Comparison of ENCODE assay signal across 8 cellular contexts in the genomic region with DNA sequence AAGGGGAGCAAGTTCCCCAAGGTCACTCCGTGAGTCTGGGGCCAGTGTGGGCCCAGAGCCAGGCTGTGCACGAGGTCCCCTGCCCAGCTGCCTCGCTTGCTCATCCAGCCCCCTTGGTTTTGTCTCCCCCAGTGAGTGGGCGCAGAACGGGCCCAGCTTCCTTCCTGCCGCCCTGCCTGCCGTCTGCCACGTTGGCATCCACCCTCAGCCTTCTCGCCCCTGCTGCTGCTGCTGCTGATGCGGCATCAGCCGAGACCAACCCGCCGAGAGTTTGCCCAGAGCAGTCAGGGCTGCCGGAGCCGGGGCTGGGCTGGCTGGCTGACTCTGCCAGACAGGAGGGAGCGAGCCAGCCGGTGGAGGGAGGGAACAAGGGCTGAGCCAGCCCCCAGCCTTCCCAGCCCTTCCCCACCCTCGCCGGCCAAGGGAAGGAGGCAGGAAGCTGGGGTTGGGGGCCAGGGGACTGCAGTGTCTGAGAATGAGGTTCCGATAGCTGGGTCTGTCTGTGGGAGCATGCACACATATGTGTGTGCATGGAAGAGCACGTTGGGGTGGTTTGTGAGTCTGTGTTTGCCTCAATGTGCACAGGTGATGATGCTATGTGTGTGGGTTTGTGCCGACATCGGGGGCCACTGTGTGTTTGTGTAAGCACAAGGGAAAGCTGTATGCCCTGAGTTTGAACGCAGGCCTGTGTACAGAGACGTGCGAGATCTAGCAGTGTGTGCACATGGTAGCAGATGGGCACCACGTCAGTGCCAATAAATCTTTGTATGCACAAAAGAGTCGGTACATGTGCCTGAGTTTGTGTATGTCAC. TPM values are rescaled to one million over a fixed set of nuclear protein-coding genes. Genes with fewer than 3 reads are reported as not detected.
DNase-seq lines count a peak whose midpoint lies in the region; ATAC-seq and TF ChIP-seq lines count a peak whose summit lies in the region.

No MANE protein-coding gene starts in this region.

- intact Hi-C loops in heart right ventricle (cut with DNase I), result loop anchor here in 1 of 10 donors (10.0 kb wide), 1 partner anchor 83 kb away; a partner anchor contains a TSS

- no peaks in the 10 kb centered on the region for H3K9me3 ChIP-seq in Loucy (ENCODE audit: insufficient read depth, low read depth, low read length)
- H3K9me3 ChIP-seq in heart right ventricle, result no peaks in the 10 kb centered on the region

- TF ChIP-seq CTCF in Loucy (conservative IDR thresholded peaks at IDR 0.05; ENCODE audit: low read length), result no peak
- no peak for TF ChIP-seq CTCF in heart right ventricle (IDR thresholded peaks at IDR 0.05)
- no peak for TF ChIP-seq CTCF in brain microvascular endothelial cell (IDR thresholded peaks at IDR 0.05; ENCODE audit: low read depth, low read length, missing control alignments)

- 37 to 40% methylated on average over 28 of the region's 28 CpGs for WGBS in heart right ventricle, 2 donors

- peak overlapping the region; percentile 54 for H2AFZ ChIP-seq in Loucy (ENCODE audit: low read length)

- H3K4me3 ChIP-seq in Loucy (ENCODE audit: low read length, poor library complexity, severe bottlenecking) (peak overlapping the region; percentile 71), heart right ventricle (peak overlapping the region in 1 of 10 donors; percentile 33), brain microvascular endothelial cell (ENCODE audit: low read depth, low read length) (no peak overlapping the region)

- H3F3A ChIP-seq in Loucy (ENCODE audit: low read depth), result no peaks in the 10 kb centered on the region

- DNase-seq in activated T-helper 1 cell treated with Interleukin-2 at 50 U/mL for 16 hours (ENCODE audit: low read depth) (peak; percentile 31), heart right ventricle (peak in 1 of 2 donors; percentile 65), NCI-H226 (no peak), brain microvascular endothelial cell (no peak)
- DNase-seq in stimulated activated CD4-positive, alpha-beta T cell treated with anti-CD3 and anti-CD28 coated beads, Interleukin-2, amount 100 ng/mL, for 4 hours (ENCODE audit: low read depth), result peak; percentile 52

- in situ Hi-C loops in brain microvascular endothelial cell (cut with HindIII; ENCODE audit: low pct_ligation_motif_present, low sequenced_read_pairs), result no loop called here

- H4K20me1 ChIP-seq in Loucy (ENCODE audit: insufficient read depth, low read length, poor library complexity, severe bottlenecking), result no peaks in the 10 kb centered on the region

- H3K27ac ChIP-seq in heart right ventricle, result peak overlapping the region in 9 of 10 donors; percentile 41 to 87 (median 73)
- H3K27ac ChIP-seq in brain microvascular endothelial cell, result no peak overlapping the region

- H3K79me2 ChIP-seq in Loucy (ENCODE audit: insufficient read depth, low read length), result peaks cover 22% of the 10 kb centered on the region; the same call in 1 of the 2 replicates

- H3K4me1 ChIP-seq in Loucy (ENCODE audit: insufficient read depth, low read length, poor library complexity, severe bottlenecking), result peaks cover 78% of the 10 kb centered on the region
- H3K4me1 ChIP-seq in heart right ventricle, result peaks cover 64 to 100% (median 87%) of the 10 kb centered on the region in 9 donors

- H3K27me3 ChIP-seq in Loucy (ENCODE audit: insufficient read depth, low read length, poor library complexity, severe bottlenecking) (no peaks in the 10 kb centered on the region), heart right ventricle (no peaks in the 10 kb centered on the region), brain microvascular endothelial cell (replicated peaks) (no peaks in the 10 kb centered on the region)

- peak in 6 of 8 donors; percentile 13 to 29 (median 20) for ATAC-seq in heart right ventricle
- no peak for ATAC-seq in HG02870 (IDR thresholded peaks at IDR 0.05; ENCODE audit: unreplicated experiment)
- ATAC-seq in GM21360 (IDR thresholded peaks at IDR 0.05; ENCODE audit: unreplicated experiment), result no peak

- no peaks in the 10 kb centered on the region for H3K9me2 ChIP-seq in Loucy (replicated peaks; ENCODE audit: low read depth, low read length)

- H3K9ac ChIP-seq in Loucy (ENCODE audit: low read depth, low read length, poor library complexity, severe bottlenecking), result peak overlapping the region; percentile 79

- H3K36me3 ChIP-seq in Loucy (ENCODE audit: insufficient read depth, low read length) (no peaks in the 10 kb centered on the region), heart right ventricle (no peaks in the 10 kb centered on the region), brain microvascular endothelial cell (replicated peaks) (no peaks in the 10 kb centered on the region)

- peak overlapping the region; percentile 88 for H3K4me2 ChIP-seq in Loucy (ENCODE audit: low read depth, low read length, poor library complexity, severe bottlenecking)

RNA-seq across cellular contexts. Expression of a gene that starts 31.6 kb away (rescaled TPM):
- total RNA-seq in heart right ventricle, result 10 to 100 TPM; 41.2 to 75.4 (median 52.0) TPM
- polyA plus RNA-seq in heart right ventricle, result 10 to 100 TPM; 19.6 to 24.8 TPM

Comparison
In these comparisons a context has a peak if more than half of its experiments do, and no peak if none do; other contexts are left out.
1. DNase-seq: peak in activated T-helper 1 cell treated with Interleukin-2 at 50 U/mL for 16 hours (single experiment) and stimulated activated CD4-positive, alpha-beta T cell treated with anti-CD3 and anti-CD28 coated beads, Interleukin-2, amount 100 ng/mL, for 4 hours (single experiment); none in NCI-H226 (single experiment) and brain microvascular endothelial cell (single experiment).
2. ATAC-seq: peak in heart right ventricle (6 of 8); none in HG02870 (single experiment) and GM21360 (single experiment).